In genomic region chr6:30727920-30728605, GRCh38 we compare ENCODE assay signal across 9 cellular contexts. TPM values are rescaled to one million over a fixed set of nuclear protein-coding genes. Genes with fewer than 3 reads are reported as not detected.
DNase-seq lines count a peak whose midpoint lies in the region; ATAC-seq and TF ChIP-seq lines count a peak whose summit lies in the region.
"Had no signal": no experiment of that assay in that cellular context is flagged by ENCODE, and none has a peak within 500 bp of the region (broad histone marks: within the 10 kb centered on the region; RNA-seq: fewer than 3 reads in every experiment).

No MANE protein-coding gene starts in this region.

- intact Hi-C loops in activated naive CD4-positive, alpha-beta T cell treated with anti-CD3 and anti-CD28 coated beads for 36 hours (cut with micrococcal nuclease): no loop called here

- no peak overlapping the region for H3K4me3 Mint-ChIP-seq in activated naive CD4-positive, alpha-beta T cell treated with anti-CD3 and anti-CD28 coated beads for 36 hours
- H3K4me3 Mint-ChIP-seq: T-helper 1 cell treated with Interleukin-12 subunit alpha and Interleukin-12 subunit beta and Interleukin-4 antibody, amounts not matched to agents 30 μg/mL and 1 μg/mL, for 36 hours had no signal

- no peak overlapping the region for H3K4me3 ChIP-seq in fibroblast of mammary gland (ENCODE audit: control insufficient read depth, low read depth, low read length)
- H3K4me3 ChIP-seq in thoracic aorta: no peak overlapping the region

- H3K9me3 ChIP-seq in thoracic aorta: no peaks in the 10 kb centered on the region

- DNase-seq in activated naive CD4-positive, alpha-beta T cell treated with anti-CD3 and anti-CD28 coated beads for 36 hours: no peak
- DNase-seq in activated naive CD4-positive, alpha-beta T cell (lab: John Stamatoyannopoulos, UW): no peak
- DNase-seq in SK-MEL-5 (ENCODE audit: low read depth, low spot score): peak; percentile 63
- peak; percentile 71 for DNase-seq in fibroblast of mammary gland (ENCODE audit: low read depth)
- no peak for DNase-seq in thoracic aorta (ENCODE audit: low spot score)

- H3K27ac Mint-ChIP-seq in activated naive CD4-positive, alpha-beta T cell treated with anti-CD3 and anti-CD28 coated beads for 36 hours: peak overlapping the region; percentile 46
- H3K27ac Mint-ChIP-seq: T-helper 1 cell treated with Interleukin-12 subunit alpha and Interleukin-12 subunit beta and Interleukin-4 antibody, amounts not matched to agents 30 μg/mL and 1 μg/mL, for 36 hours had no signal

- TF ChIP-seq CTCF in fibroblast of mammary gland (conservative IDR thresholded peaks at IDR 0.05; ENCODE audit: control insufficient read depth, insufficient read depth, low read depth, low read length): peak; percentile 45
- peak; percentile 10 for TF ChIP-seq CTCF in thoracic aorta (IDR thresholded peaks at IDR 0.05)

- in situ Hi-C loops in SK-MEL-5 (cut with HindIII; ENCODE audit: low pct_unique_long_range_greater_than_20kb, low sequenced_read_pairs): no loop called here

- H3K4me1 Mint-ChIP-seq in activated naive CD4-positive, alpha-beta T cell treated with anti-CD3 and anti-CD28 coated beads for 36 hours (ENCODE audit: low read depth): peaks cover 54% of the 10 kb centered on the region

- H3K9me3 Mint-ChIP-seq in activated naive CD4-positive, alpha-beta T cell treated with anti-CD3 and anti-CD28 coated beads for 36 hours: no peaks in the 10 kb centered on the region
- H3K9me3 Mint-ChIP-seq: T-helper 1 cell treated with Interleukin-12 subunit alpha and Interleukin-12 subunit beta and Interleukin-4 antibody, amounts not matched to agents 30 μg/mL and 1 μg/mL, for 36 hours had no signal

- no peaks in the 10 kb centered on the region for H3K27me3 Mint-ChIP-seq in activated naive CD4-positive, alpha-beta T cell treated with anti-CD3 and anti-CD28 coated beads for 36 hours (ENCODE audit: low read depth)

- peaks cover 77% of the 10 kb centered on the region for H3K36me3 ChIP-seq in thoracic aorta

- peak overlapping the region in 1 of 2 donors; percentile 32 for H3K27ac ChIP-seq in thoracic aorta

- H3K27me3 ChIP-seq in thoracic aorta (replicated peaks; ENCODE audit: insufficient read depth): no peaks in the 10 kb centered on the region

- CTCF ChIA-PET in activated naive CD4-positive, alpha-beta T cell treated with anti-CD3 and anti-CD28 coated beads for 36 hours (lab: Charles Lee): interaction anchor here (0.6 to 19.6 kb wide), 5 partner anchors 13 to 154 kb away, joined by 3 to 346 read pairs (median 6); partner anchors contain the start of gene DHX16

- peaks cover 12 to 50% of the 10 kb centered on the region in 2 donors for H3K4me1 ChIP-seq in thoracic aorta (ENCODE audit: control insufficient read depth in 1 of 2, low read depth in 2 of 2)

- H3K36me3 Mint-ChIP-seq in activated naive CD4-positive, alpha-beta T cell treated with anti-CD3 and anti-CD28 coated beads for 36 hours (ENCODE audit: low read depth): peaks cover 55% of the 10 kb centered on the region

- ATAC-seq in thoracic aorta (ENCODE audit: insufficient number of reproducible peaks, low FRiP score, low read depth) (no peak), HG02938 (IDR thresholded peaks at IDR 0.05; ENCODE audit: unreplicated experiment) (no peak), GM18870 (IDR thresholded peaks at IDR 0.05; ENCODE audit: unreplicated experiment) (no peak), GM18868 (IDR thresholded peaks at IDR 0.05; ENCODE audit: unreplicated experiment) (no peak)

RNA-seq across cellular contexts. Expression of gene TUBB, which starts 7.9 kb away (rescaled TPM):
- 1,000 to 10,000 TPM; 1,781 to 1,838 TPM for total RNA-seq in activated naive CD4-positive, alpha-beta T cell treated with anti-CD3 and anti-CD28 coated beads for 36 hours
- 457 and 505 TPM in 2 replicates for total RNA-seq in SK-MEL-5 (2014; rRNA removed; shearing (Covaris generic))
- 852 and 1,049 TPM in 2 replicates for polyA plus RNA-seq in SK-MEL-5 (2015; cell fraction: cytosol; rRNA removed)
- polyA plus RNA-seq in SK-MEL-5 (2015; cell fraction: nucleus; rRNA removed): 198 and 227 TPM in 2 replicates
- 100 to 1,000 TPM; 172 to 243 TPM for total RNA-seq in thoracic aorta

RNA-seq across cellular contexts. Expression of gene MDC1, which starts 11.0 kb away (rescaled TPM):
- 10 to 100 TPM; 84.1 to 84.8 TPM for total RNA-seq in activated naive CD4-positive, alpha-beta T cell treated with anti-CD3 and anti-CD28 coated beads for 36 hours
- total RNA-seq in SK-MEL-5 (2014; rRNA removed; shearing (Covaris generic)): 5.0 and 12.0 TPM in 2 replicates
- 25.5 and 35.9 TPM in 2 replicates for polyA plus RNA-seq in SK-MEL-5 (2015; cell fraction: cytosol; rRNA removed)
- 61.4 and 79.4 TPM in 2 replicates for polyA plus RNA-seq in SK-MEL-5 (2015; cell fraction: nucleus; rRNA removed)
- 10 to 100 TPM; 16.6 to 22.6 TPM for total RNA-seq in thoracic aorta

RNA-seq across cellular contexts. Expression of gene FLOT1, which starts 14.4 kb away (rescaled TPM):
- total RNA-seq in activated naive CD4-positive, alpha-beta T cell treated with anti-CD3 and anti-CD28 coated beads for 36 hours: 100 to 1,000 TPM; 162 to 173 TPM
- 159 and 182 TPM in 2 replicates for total RNA-seq in SK-MEL-5 (2014; rRNA removed; shearing (Covaris generic))
- polyA plus RNA-seq in SK-MEL-5 (2015; cell fraction: cytosol; rRNA removed): 164 and 200 TPM in 2 replicates
- polyA plus RNA-seq in SK-MEL-5 (2015; cell fraction: nucleus; rRNA removed): 225 and 236 TPM in 2 replicates
- total RNA-seq in thoracic aorta: 100 to 1,000 TPM; 135 to 177 TPM

RNA-seq across cellular contexts. Expression of gene IER3, which starts 16.3 kb away (rescaled TPM):
- 10 to 100 TPM; 32.2 to 34.0 TPM for total RNA-seq in activated naive CD4-positive, alpha-beta T cell treated with anti-CD3 and anti-CD28 coated beads for 36 hours
- total RNA-seq in SK-MEL-5 (2014; rRNA removed; shearing (Covaris generic)): 143 and 149 TPM in 2 replicates
- 363 and 401 TPM in 2 replicates for polyA plus RNA-seq in SK-MEL-5 (2015; cell fraction: cytosol; rRNA removed)
- polyA plus RNA-seq in SK-MEL-5 (2015; cell fraction: nucleus; rRNA removed): 208 and 244 TPM in 2 replicates
- total RNA-seq in thoracic aorta: 10 to 100 TPM; 43.5 to 43.8 TPM

RNA-seq across cellular contexts. Expression of gene NRM, which starts 37.3 kb away (rescaled TPM):
- total RNA-seq in activated naive CD4-positive, alpha-beta T cell treated with anti-CD3 and anti-CD28 coated beads for 36 hours: 10 to 100 TPM; 31.0 to 32.0 TPM
- total RNA-seq in SK-MEL-5 (2014; rRNA removed; shearing (Covaris generic)): 3.2 and 4.6 TPM in 2 replicates
- 20.5 and 22.0 TPM in 2 replicates for polyA plus RNA-seq in SK-MEL-5 (2015; cell fraction: cytosol; rRNA removed)
- polyA plus RNA-seq in SK-MEL-5 (2015; cell fraction: nucleus; rRNA removed): 13.0 and 15.8 TPM in 2 replicates
- total RNA-seq in thoracic aorta: 10 to 100 TPM in 1 of 2 donors, 1 to 10 TPM in 1; 2.3 to 17.1 TPM

Comparison
In these comparisons a context has a peak if more than half of its experiments do, and no peak if none do; other contexts are left out.
1. DNase-seq: peak in SK-MEL-5 (single experiment) and fibroblast of mammary gland (single experiment); none in activated naive CD4-positive, alpha-beta T cell treated with anti-CD3 and anti-CD28 coated beads for 36 hours (single experiment), activated naive CD4-positive, alpha-beta T cell (0 of 4) and thoracic aorta (single experiment).